In genomic region chr6:135347887-135348286, GRCh38 we compare ENCODE assay signal across 22 cellular contexts.
"Had no signal": no experiment of that assay in that cellular context is flagged by ENCODE, and none has a peak within 500 bp of the region (broad histone marks: within the 10 kb centered on the region; RNA-seq: fewer than 3 reads in every experiment).

No MANE protein-coding gene starts in this region.

- H3K27ac ChIP-seq: SJCRH30 had no signal

- DNase-seq: Kasumi-1, KG1, MV-4-11, NCI-H1048, NCI-H1105, NCI-H1417, NCI-H1436 treated with DMSO at 0.1 percent for 48 hours, NCI-H1694, NCI-H187 treated with DMSO at 0.1 percent for 48 hours, NCI-H2029 treated with DMSO at 0.1 percent for 48 hours, NCI-H2171 treated with DMSO at 0.1 percent for 48 hours, NCI-H345, NCI-H446 treated with DMSO at 0.1 percent for 48 hours, NCI-H510A treated with DMSO at 0.1 percent for 48 hours, NCI-H526, PC-3, SHP77 treated with DMSO at 0.1 percent for 48 hours, SJCRH30, T-helper 1 cell, T-helper 17 cell had no signal

- H3K9me3 ChIP-seq: SJCRH30 had no signal

- ATAC-seq: Panc1, PC-3, Right ventricle myocardium inferior, T-helper 17 cell had no signal

- H3K36me3 ChIP-seq: SJCRH30 had no signal
